In the genomic region with DNA sequence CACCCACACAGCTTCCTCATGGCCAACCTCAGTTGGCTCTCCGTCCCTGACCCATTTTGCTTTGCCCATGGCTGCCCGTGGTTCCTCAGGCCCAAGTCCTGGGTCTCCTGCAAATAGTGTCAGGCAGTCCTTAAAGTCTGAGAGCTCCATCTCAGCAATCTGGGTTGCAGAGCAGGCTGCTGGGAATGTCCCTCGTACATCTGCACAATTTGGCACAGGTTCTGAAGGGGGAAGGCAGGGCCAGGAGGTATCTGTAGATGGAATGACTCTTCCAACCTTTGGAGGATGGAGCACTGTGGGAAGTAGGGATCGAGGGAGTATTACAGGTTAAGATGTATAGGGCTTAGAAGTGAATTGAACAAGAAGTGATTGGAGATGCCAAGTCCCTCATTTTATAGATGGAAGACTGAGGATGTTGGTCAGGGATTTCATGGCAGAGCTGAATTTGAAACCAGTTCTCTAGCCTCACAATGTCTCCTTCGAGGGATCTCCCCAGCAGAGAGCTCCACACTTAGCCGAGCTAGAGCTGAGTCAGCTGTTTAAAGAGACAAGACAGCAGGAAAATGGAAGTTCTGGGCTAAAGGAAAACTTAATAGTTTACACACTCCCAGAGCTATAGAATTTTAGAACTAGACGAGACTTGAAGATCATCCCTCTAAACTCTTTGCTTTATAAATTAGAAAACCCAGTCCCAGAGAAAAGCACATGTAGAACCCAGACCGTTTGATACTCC, we compare ENCODE assay signal across 14 cellular contexts. TPM values are rescaled to one million over a fixed set of nuclear protein-coding genes. Genes with fewer than 3 reads are reported as not detected.
DNase-seq lines count a peak whose midpoint lies in the region; ATAC-seq and TF ChIP-seq lines count a peak whose summit lies in the region.
"Had no signal": no experiment of that assay in that cellular context is flagged by ENCODE, and none has a peak within 500 bp of the region (broad histone marks: within the 10 kb centered on the region; RNA-seq: fewer than 3 reads in every experiment).

No MANE protein-coding gene starts in this region.

- H4K8ac ChIP-seq in IMR-90 (ENCODE audit: low read depth in 2 of 2, low read length in 2 of 2): no peak overlapping the region

- no peak overlapping the region for H3K4ac ChIP-seq in IMR-90 (ENCODE audit: low read depth, low read length)

- H3K14ac ChIP-seq in IMR-90 (replicated peaks; ENCODE audit: low read depth, low read length): no peak overlapping the region

- H3K4me1 ChIP-seq in IMR-90 (ENCODE audit: control insufficient read depth, insufficient read depth, low read length): no peaks in the 10 kb centered on the region
- H3K4me1 ChIP-seq in mammary epithelial cell (ENCODE audit: insufficient read depth, low read length): no peaks in the 10 kb centered on the region
- H3K4me1 ChIP-seq: HAP-1 had no signal

- H2BK20ac ChIP-seq in IMR-90 (ENCODE audit: low read depth, low read length): no peak overlapping the region

- no peaks in the 10 kb centered on the region for H3K79me1 ChIP-seq in IMR-90 (ENCODE audit: low read depth in 1 of 2, low read length in 2 of 2)

- in situ Hi-C loops in IMR-90 (cut with MboI; ENCODE audit: low sequenced_read_pairs): no loop called here
- in situ Hi-C loops in mammary epithelial cell (cut with MboI; ENCODE audit: low sequenced_read_pairs in 2 of 2): no loop called here

- H4K20me1 ChIP-seq in IMR-90 (ENCODE audit: insufficient read depth, low read length): no peaks in the 10 kb centered on the region
- H4K20me1 ChIP-seq in mammary epithelial cell (ENCODE audit: insufficient read depth, low read length): no peaks in the 10 kb centered on the region

- no peak overlapping the region for H3K9ac ChIP-seq in IMR-90 (ENCODE audit: low read depth, low read length)
- H3K9ac ChIP-seq in mammary epithelial cell (ENCODE audit: insufficient read depth, low read length): no peak overlapping the region

- no peak overlapping the region for H3K27ac ChIP-seq in IMR-90 (ENCODE audit: insufficient read depth, low read length)
- no peak overlapping the region for H3K27ac ChIP-seq in mammary epithelial cell (ENCODE audit: insufficient read depth, low read depth, low read length)

- ATAC-seq in IMR-90 (ENCODE audit: low read depth) (no peak), HG03196 (IDR thresholded peaks at IDR 0.05; ENCODE audit: unreplicated experiment) (no peak), HG02970 (IDR thresholded peaks at IDR 0.05; ENCODE audit: low FRiP score, unreplicated experiment) (no peak)
- ATAC-seq: CD8-positive, alpha-beta T cell had no signal

- H2AK5ac ChIP-seq in IMR-90 (ENCODE audit: low read depth, low read length): no peak overlapping the region

- no peak overlapping the region for H4K5ac ChIP-seq in IMR-90 (ENCODE audit: low read depth, low read length)

- H3K4me2 ChIP-seq in IMR-90 (ENCODE audit: low read depth, low read length) (no peak overlapping the region), mammary epithelial cell (ENCODE audit: insufficient read depth, low read depth, low read length) (no peak overlapping the region)

- no peak overlapping the region for H3K56ac ChIP-seq in IMR-90 (ENCODE audit: extremely low read depth, insufficient read depth, low read length)

- H3K36me3 ChIP-seq in IMR-90 (ENCODE audit: control insufficient read depth, insufficient read depth, low read length) (no peaks in the 10 kb centered on the region), mammary epithelial cell (ENCODE audit: insufficient read depth, low read length) (no peaks in the 10 kb centered on the region)
- H3K36me3 ChIP-seq: HAP-1 had no signal

- dilution Hi-C loops in IMR-90 (cut with HindIII; ENCODE audit: low sequenced_read_pairs, unreplicated experiment) (no loop called here), mammary epithelial cell (cut with HindIII; ENCODE audit: low sequenced_read_pairs) (no loop called here)

- H3K79me2 ChIP-seq in mammary epithelial cell (ENCODE audit: insufficient read depth, low read length): no peaks in the 10 kb centered on the region

- H3K9me1 ChIP-seq in IMR-90 (ENCODE audit: insufficient read depth, low read length): no peaks in the 10 kb centered on the region

- no peak overlapping the region for H2BK5ac ChIP-seq in IMR-90 (ENCODE audit: low read depth, low read length, poor library complexity, severe bottlenecking)

- intact Hi-C loops in IMR-90 (cut with micrococcal nuclease): no loop called here
- intact Hi-C loops in mammary epithelial cell (cut with micrococcal nuclease): no loop called here

- H2BK15ac ChIP-seq in IMR-90 (ENCODE audit: low read depth, low read length): no peak overlapping the region

- no peak for TF ChIP-seq POLR2A in IMR-90 (IDR thresholded peaks at IDR 0.05; ENCODE audit: low read depth, low read length)

- no peak overlapping the region for H3K23ac ChIP-seq in IMR-90 (ENCODE audit: low read depth, low read length)

- POLR2A ChIA-PET in IMR-90 (lab: Charles Lee; ENCODE audit: unreplicated experiment): no interaction called here

- no peak overlapping the region for H3K18ac ChIP-seq in IMR-90 (ENCODE audit: low read depth, low read length)

- peak; percentile 30 for DNase-seq in D341Med (ENCODE audit: low spot score)
- DNase-seq in IMR-90: no peak
- peak; percentile 58 for DNase-seq in cerebellar cortex (ENCODE audit: low spot score)
- peak; percentile 11 for DNase-seq in superior temporal gyrus (ENCODE audit: extremely low spot score)
- DNase-seq in mammary epithelial cell: no peak
- DNase-seq: CD8-positive, alpha-beta T cell; COR-L47; DND-41; GF-D8; GOT3 had no signal

- H3K9me3 ChIP-seq in IMR-90 (ENCODE audit: control insufficient read depth, insufficient read depth, low read length) (no peaks in the 10 kb centered on the region), mammary epithelial cell (replicated peaks; ENCODE audit: insufficient read depth, low read length) (no peaks in the 10 kb centered on the region)
- H3K9me3 ChIP-seq: HAP-1 had no signal

- no peak overlapping the region for H3K4me3 ChIP-seq in IMR-90 (ENCODE audit: insufficient read depth, low read depth, low read length)
- H3K4me3 ChIP-seq in mammary epithelial cell (replicated peaks in 1 of 3; ENCODE audit: insufficient read depth in 1 of 3, low read depth in 2 of 3, low read length in 3 of 3): no peak overlapping the region
- H3K4me3 ChIP-seq: HAP-1 had no signal

- H2BK120ac ChIP-seq in IMR-90 (ENCODE audit: low read depth, low read length): no peak overlapping the region

- no peak overlapping the region for H2AK9ac ChIP-seq in IMR-90 (replicated peaks; ENCODE audit: low read depth, low read length, poor library complexity)

- TF ChIP-seq RAD21 in IMR-90 (IDR thresholded peaks at IDR 0.05; ENCODE audit: low read length): no peak

- no peak overlapping the region for H2AFZ ChIP-seq in IMR-90 (replicated peaks; ENCODE audit: low read length, poor library complexity)
- no peak overlapping the region for H2AFZ ChIP-seq in mammary epithelial cell (ENCODE audit: low read depth, low read length)

- BruUV-seq in IMR-90 (replicated peaks; lab: Mats Ljungman, UMichigan) (no TSS peak), mammary epithelial cell (replicated peaks; lab: Mats Ljungman, UMichigan) (no TSS peak)

- H3K27me3 ChIP-seq in IMR-90 (ENCODE audit: control insufficient read depth, insufficient read depth, low read length) (peaks cover 18% of the 10 kb centered on the region), mammary epithelial cell (ENCODE audit: insufficient read depth, low read length) (no peaks in the 10 kb centered on the region)

- TF ChIP-seq CTCF in IMR-90 (conservative IDR thresholded peaks at IDR 0.05; ENCODE audit: low read depth, low read length): no peak
- TF ChIP-seq CTCF in mammary epithelial cell (conservative IDR thresholded peaks at IDR 0.05 in 1 of 2, IDR thresholded peaks at IDR 0.05 in 1 of 2; ENCODE audit: extremely low read depth in 1 of 2, insufficient read depth in 1 of 2, low read depth in 1 of 2, low read length in 2 of 2): no peak

- CTCF ChIA-PET in IMR-90 (lab: Yijun Ruan, JAX) (no interaction called here), mammary epithelial cell (lab: Charles Lee; ENCODE audit: low non-redundant PET) (no interaction called here)

- 33% methylated on average over 3 of the region's 8 CpGs; no CpG with 5 or more reads in 1 of the 2 experiments for WGBS in IMR-90 (ENCODE audit: extremely low coverage in 2 of 2, insufficient read length in 1 of 2), 2 experiments
- WGBS in mammary epithelial cell (ENCODE audit: low coverage, missing lambda C conversion rate): 72% methylated on average over 6 of the region's 8 CpGs

- H4K91ac ChIP-seq in IMR-90 (ENCODE audit: insufficient read depth, low read depth, low read length): no peak overlapping the region

TF ChIP-seq in IMR-90, 13 proteins besides CTCF, POLR2A, EP300 and RAD21:
- TF ChIP-seq USF2 (IDR thresholded peaks at IDR 0.05; ENCODE audit: low read depth, low read length): no peak
- peak; percentile 76 for TF ChIP-seq MAFK (IDR thresholded peaks at IDR 0.05; ENCODE audit: low read depth, low read length)

RNA-seq across cellular contexts. Expression of gene CKMT1A, which starts 9.2 kb away (rescaled TPM):
- total RNA-seq in IMR-90 (2012; rRNA removed) (not detected in 2 replicates), mammary epithelial cell (10 to 100 TPM; 32.7 to 41.5 TPM)
- polyA plus RNA-seq in IMR-90 (2012; rRNA removed) (not detected in 2 replicates), mammary epithelial cell (94.3 TPM)
- polyA plus RNA-seq in IMR-90 (2012; cell fraction: cytosol; rRNA removed): not detected in 2 replicates
- polyA plus RNA-seq in IMR-90 (2012; cell fraction: nucleus; rRNA removed; ENCODE audit: low replicate concordance): not detected in 2 replicates
- 118 TPM for polyA minus RNA-seq in mammary epithelial cell
- total RNA-seq: CD8-positive, alpha-beta T cell had no signal
- polyA plus RNA-seq: CD14-positive monocyte had no signal

RNA-seq across cellular contexts. Expression of gene PDIA3, which starts 43.4 kb away (rescaled TPM):
- 103 and 155 TPM in 2 replicates for total RNA-seq in IMR-90 (2012; rRNA removed)
- 396 and 980 TPM in 2 replicates for polyA plus RNA-seq in IMR-90 (2012; rRNA removed)
- polyA plus RNA-seq in IMR-90 (2012; cell fraction: cytosol; rRNA removed): 100 and 114 TPM in 2 replicates
- polyA plus RNA-seq in IMR-90 (2012; cell fraction: nucleus; rRNA removed; ENCODE audit: low replicate concordance): 42.3 and 121 TPM in 2 replicates
- 100 to 1,000 TPM; 157 to 509 TPM for total RNA-seq in mammary epithelial cell
- 153 TPM for polyA plus RNA-seq in mammary epithelial cell
- 142 TPM for polyA minus RNA-seq in mammary epithelial cell

RNA-seq across cellular contexts. Expression of gene CATSPER2, which starts 54.2 kb away (rescaled TPM):
- total RNA-seq in IMR-90 (2012; rRNA removed) (0.28 and 11.3 TPM in 2 replicates), mammary epithelial cell (1 to 10 TPM; 3.7 to 5.9 TPM)
- polyA plus RNA-seq in IMR-90 (2012; rRNA removed) (0.41 and 0.85 TPM in 2 replicates), mammary epithelial cell (3.6 TPM)
- 0.12 TPM in 1 of 2 replicates, not detected in the other for polyA plus RNA-seq in IMR-90 (2012; cell fraction: cytosol; rRNA removed)
- 2.3 and 2.5 TPM in 2 replicates for polyA plus RNA-seq in IMR-90 (2012; cell fraction: nucleus; rRNA removed; ENCODE audit: low replicate concordance)
- 0.16 TPM for polyA minus RNA-seq in mammary epithelial cell
- polyA plus RNA-seq: CD14-positive monocyte had no signal

Comparison
In these comparisons a context has a peak if more than half of its experiments do, and no peak if none do; other contexts are left out.
1. DNase-seq: peak in D341Med (single experiment), cerebellar cortex (single experiment) and superior temporal gyrus (single experiment); none in IMR-90 (single experiment) and mammary epithelial cell (single experiment).
2. RNA of gene CKMT1A, which starts 9.2 kb away (total RNA-seq): 32.7 to 41.5 TPM in mammary epithelial cell; not detected in IMR-90; every median in the first group is over 10 times any median in the second.